Comparison of ENCODE assay signal across 9 cellular contexts in the genomic region with DNA sequence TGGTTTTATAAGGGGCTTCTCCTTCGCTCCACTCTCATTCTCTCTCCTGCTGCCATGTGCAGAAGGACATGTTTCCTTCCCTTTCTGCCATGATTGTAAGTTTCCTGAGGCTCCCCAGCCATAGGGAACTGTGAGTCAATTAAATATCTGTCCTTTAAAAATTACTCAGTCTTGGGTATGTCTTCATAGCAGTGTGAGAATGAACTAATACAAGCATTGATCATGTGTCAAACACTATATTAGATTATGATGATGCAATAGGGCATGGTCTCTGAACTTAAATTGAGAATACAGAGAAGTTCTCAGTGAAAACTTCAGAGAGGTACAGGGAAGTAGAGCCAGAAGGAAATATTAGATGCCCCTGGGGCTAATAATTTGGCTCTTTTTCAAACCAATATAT.
"Had no signal": no experiment of that assay in that cellular context is flagged by ENCODE, and none has a peak within 500 bp of the region (broad histone marks: within the 10 kb centered on the region; RNA-seq: fewer than 3 reads in every experiment).

No MANE protein-coding gene starts in this region.

- H3K4me3 Mint-ChIP-seq: GM23338, H9, HFFc6 had no signal

- H2AFZ ChIP-seq: GM23338 had no signal

- FAIRE-seq: H1, H54, HTR-8/SVneo had no signal

- H3K27ac ChIP-seq: KMS-11 had no signal

- ATAC-seq: GM23338 had no signal

- DNase-seq: H9, HCEC 1CT, HFFc6, KBM-7 had no signal

- H3K9ac ChIP-seq: KMS-11 had no signal

- H3K27ac Mint-ChIP-seq: GM23338, HFFc6 had no signal

- H3K4me2 ChIP-seq: GM23338, KMS-11 had no signal

- H3K4me3 ChIP-seq: GM23338 had no signal
